In genomic region chr10:118962159-118962863, GRCh38 we compare ENCODE assay signal across 21 cellular contexts.
"Had no signal": no experiment of that assay in that cellular context is flagged by ENCODE, and none has a peak within 500 bp of the region (broad histone marks: within the 10 kb centered on the region; RNA-seq: fewer than 3 reads in every experiment).

No MANE protein-coding gene starts in this region.

- H3K36me3 Mint-ChIP-seq: activated CD8-positive, alpha-beta memory T cell treated with anti-CD3 and anti-CD28 coated beads, Interleukin-2, amount 10 ng/mL, durations not matched to agents 7 days and 5 days; brain; neural progenitor cell; T-cell had no signal

- H3K27ac Mint-ChIP-seq: activated B cell treated with CpG ODN at 0.5 μM for 24 hours; activated CD4-positive, alpha-beta memory T cell treated with anti-CD3 and anti-CD28 coated beads, Interleukin-2, amount 10 ng/mL, durations not matched to agents 7 days and 5 days; activated CD8-positive, alpha-beta memory T cell treated with anti-CD3 and anti-CD28 coated beads, Interleukin-2, amount 10 ng/mL, durations not matched to agents 7 days and 5 days; activated naive CD4-positive, alpha-beta T cell treated with anti-CD3 and anti-CD28 coated beads for 36 hours; activated T-helper 2 cell treated with anti-CD3 and anti-CD28 coated beads, Interferon-gamma antibody, Interleukin-2, Interleukin-4, amounts not matched to agents 10 μg/mL and 5 μg/mL and 100 μg/mL, durations not matched to agents 14 hours and 24 hours and 36 hours; neural progenitor cell; stimulated activated naive CD8-positive, alpha-beta T cell treated with anti-CD3 and anti-CD28 coated beads, Interleukin-15, amount 100 ng/mL, for 72 hours; T-cell had no signal

- H3K9me3 Mint-ChIP-seq: activated B cell treated with CpG ODN at 0.5 μM for 24 hours; activated CD4-positive, alpha-beta memory T cell treated with anti-CD3 and anti-CD28 coated beads, Interleukin-2, amount 10 ng/mL, durations not matched to agents 7 days and 5 days; activated naive CD4-positive, alpha-beta T cell treated with anti-CD3 and anti-CD28 coated beads for 36 hours; activated T-helper 2 cell treated with anti-CD3 and anti-CD28 coated beads, Interferon-gamma antibody, Interleukin-2, Interleukin-4, amounts not matched to agents 10 μg/mL and 5 μg/mL and 100 μg/mL, durations not matched to agents 14 hours and 24 hours and 36 hours; central memory CD8-positive, alpha-beta T cell; neural progenitor cell; T-cell had no signal

- H3K4me1 Mint-ChIP-seq: activated B cell treated with CpG ODN at 0.5 μM for 24 hours; central memory CD8-positive, alpha-beta T cell had no signal

- DNase-seq: activated B cell treated with CpG ODN at 0.5 μM for 24 hours; activated CD4-positive, alpha-beta memory T cell treated with anti-CD3 and anti-CD28 coated beads, Interleukin-2, amount 10 ng/mL, durations not matched to agents 7 days and 5 days; activated CD4-positive, alpha-beta T cell treated with anti-CD3 and anti-CD28 coated beads for 48 hours; activated CD8-positive, alpha-beta memory T cell treated with anti-CD3 and anti-CD28 coated beads, Interleukin-2, amount 10 ng/mL, durations not matched to agents 7 days and 5 days; activated naive CD4-positive, alpha-beta T cell treated with anti-CD3 and anti-CD28 coated beads for 36 hours; activated T-cell treated with anti-CD3 and anti-CD28 coated beads, Interleukin-2, amount 50 U/mL, for 1 hour; anterior cingulate cortex; cortex of kidney; gastrocnemius medialis; kidney; left lung; mammary epithelial cell; stimulated activated naive CD8-positive, alpha-beta T cell treated with anti-CD3 and anti-CD28 coated beads, Interleukin-15, amount 100 ng/mL, for 72 hours; T-helper 9 cell; transverse colon had no signal

- ATAC-seq: activated CD8-positive, alpha-beta memory T cell treated with anti-CD3 and anti-CD28 coated beads, Interleukin-2, amount 10 ng/mL, durations not matched to agents 7 days and 5 days; esophagus mucosa; gastrocnemius medialis; left lung; stimulated activated naive CD8-positive, alpha-beta T cell treated with anti-CD3 and anti-CD28 coated beads, Interleukin-15, amount 100 ng/mL, for 72 hours; T-cell had no signal

- H3K4me3 Mint-ChIP-seq: activated B cell treated with CpG ODN at 0.5 μM for 24 hours; activated CD4-positive, alpha-beta memory T cell treated with anti-CD3 and anti-CD28 coated beads, Interleukin-2, amount 10 ng/mL, durations not matched to agents 7 days and 5 days; activated CD8-positive, alpha-beta memory T cell treated with anti-CD3 and anti-CD28 coated beads, Interleukin-2, amount 10 ng/mL, durations not matched to agents 7 days and 5 days; activated naive CD4-positive, alpha-beta T cell treated with anti-CD3 and anti-CD28 coated beads for 36 hours; brain; central memory CD8-positive, alpha-beta T cell; neural progenitor cell; stimulated activated naive CD8-positive, alpha-beta T cell treated with anti-CD3 and anti-CD28 coated beads, Interleukin-15, amount 100 ng/mL, for 72 hours; T-cell had no signal
